ENCODE assay signal across 8 cellular contexts in the genomic region with DNA sequence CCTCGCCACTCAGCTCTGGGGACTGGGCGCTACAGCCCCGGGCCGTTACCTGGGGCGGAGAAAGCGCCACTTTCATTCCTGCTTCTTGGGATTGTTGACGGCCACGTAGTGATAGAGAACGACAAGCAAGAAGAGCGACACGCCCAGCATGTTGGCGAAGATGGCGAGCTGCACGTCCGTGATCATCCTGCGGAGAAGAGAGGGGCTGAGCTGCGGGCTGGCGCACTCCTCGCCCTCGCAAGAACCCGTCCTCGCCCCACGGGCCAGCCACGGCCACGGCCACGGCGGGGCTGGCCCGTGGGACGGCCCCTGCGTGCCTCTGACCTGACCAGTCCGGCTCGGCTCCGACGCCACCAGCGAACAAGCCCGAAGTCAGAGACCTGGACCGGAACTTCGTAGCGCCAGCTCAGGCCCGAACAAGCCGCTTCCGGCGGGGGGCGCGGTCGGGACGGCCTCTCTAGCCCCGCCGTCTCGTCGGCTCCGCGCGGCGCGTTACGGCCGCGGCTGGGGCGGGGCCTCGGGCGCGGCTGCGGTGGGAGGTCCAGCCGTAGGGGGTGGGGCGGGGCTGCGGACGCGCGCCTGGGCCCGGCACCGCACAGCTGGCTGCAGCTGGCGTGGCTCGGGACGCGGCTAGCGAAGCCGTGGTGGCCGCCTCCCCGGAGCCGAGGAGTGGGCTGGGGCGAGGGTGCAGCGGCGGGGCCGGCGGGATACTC. TPM values are rescaled to one million over a fixed set of nuclear protein-coding genes. Genes with fewer than 3 reads are reported as not detected.
DNase-seq lines count a peak whose midpoint lies in the region; ATAC-seq, FAIRE-seq and TF ChIP-seq lines count a peak whose summit lies in the region.

A gene (minus strand): TSS at position 378 of the 713 bp plus-strand sequence.

- peaks cover 14% of the 10 kb centered on the region for H3K36me3 Mint-ChIP-seq in T-cell

- peak within 1 kb of the TSS; percentile 89 to 96 (median 96) for H3K4me3 Mint-ChIP-seq in T-cell

- H3K27me3 Mint-ChIP-seq in T-cell = no peaks in the 10 kb centered on the region

- H3K4me3 ChIP-seq in heart left ventricle = peak within 1 kb of the TSS; percentile 55 to 99 (median 89)

- POLR2A ChIA-PET in T-cell (lab: Charles Lee) = interaction anchor here (0.6 to 1.1 kb wide), 5 partner anchors 19 to 1795 kb away, joined by 3 to 12 read pairs (median 4); a partner anchor contains a TSS

- H3K9me3 Mint-ChIP-seq in T-cell = no peaks in the 10 kb centered on the region

- H3K36me3 ChIP-seq in heart left ventricle = peaks cover 0 to 39% (median 32%) of the 10 kb centered on the region in 9 donors

- DNase-seq in GM12891 (ENCODE audit: insufficient read length, low spot score) = peak; percentile 98
- peak; percentile 34 for DNase-seq in NCI-H1417 treated with DMSO at 0.1 percent for 48 hours (lab: John Stamatoyannopoulos, UW)
- DNase-seq in T-cell = peak; percentile 76 to 92 (median 83)
- DNase-seq in heart left ventricle = peak; percentile 95 to 97 (median 96)
- DNase-seq in posterior vena cava (ENCODE audit: low spot score) = peak; percentile 98
- DNase-seq in ureter (ENCODE audit: low spot score) = peak; percentile 94

- 0 to 1% (median 0%) methylated on average over 59 to 86 of the region's 86 CpGs for WGBS in adipose tissue, 3 donors
- 0% methylated on average over 5 to 86 of the region's 86 CpGs for WGBS in heart left ventricle, 4 donors

- peak; percentile 97 for FAIRE-seq in GM12891 (lab: Jason Lieb, UNC)

- H3K9me3 ChIP-seq in heart left ventricle = no peaks in the 10 kb centered on the region

- H3K27ac ChIP-seq in adipose tissue (ENCODE audit: low read depth, low read length) (peak within 1 kb of the TSS; percentile 23), heart left ventricle (peak within 1 kb of the TSS; percentile 62 to 99 (median 96))

- peak in 2 of 12 donors; percentile 30 to 40 for TF ChIP-seq CTCF in heart left ventricle (IDR thresholded peaks at IDR 0.05)

- CTCF ChIA-PET in T-cell (lab: Charles Lee) = interaction anchor here in 1 of 2 donors (0.9 to 1.8 kb wide), 3 partner anchors 10 to 20 kb away, joined by 3 to 9 read pairs (median 8); a partner anchor contains a TSS

- TF ChIP-seq POLR2A in GM12891 (IDR thresholded peaks at IDR 0.05; ENCODE audit: low read depth, low read length) = peak; percentile 88
- peak in 1 of 2 donors; percentile 77 for TF ChIP-seq POLR2A in heart left ventricle (IDR thresholded peaks at IDR 0.05)

- H3K4me1 Mint-ChIP-seq in T-cell = peaks cover 68 to 80% (median 76%) of the 10 kb centered on the region in 3 donors

- intact Hi-C loops in heart left ventricle (cut with DNase I) = loop anchor here in 4 of 10 donors (1.0 to 5.0 kb wide), 4 partner anchors 20 to 39 kb away; a partner anchor contains a TSS
- intact Hi-C loops in posterior vena cava (cut with DNase I) = no loop called here

- peak within 1 kb of the TSS; percentile 96 for H3K27ac Mint-ChIP-seq in T-cell

- H3K4me1 ChIP-seq in heart left ventricle = peaks cover 3 to 72% (median 48%) of the 10 kb centered on the region in 12 donors

- ATAC-seq in HG02763 (IDR thresholded peaks at IDR 0.05; ENCODE audit: unreplicated experiment) (peak; percentile 88), T-cell (replicated peaks in 1 of 4) (peak; percentile 91 to 96 (median 94)), heart left ventricle (peak; percentile 77 to 95 (median 92))

- H3K27me3 ChIP-seq in heart left ventricle = no peaks in the 10 kb centered on the region

TF ChIP-seq in GM12891, 5 proteins besides CTCF, POLR2A, EP300 and RAD21:
- TF ChIP-seq POLR2AphosphoS5 (IDR thresholded peaks at IDR 0.05; ENCODE audit: low read depth, low read length) = peak; percentile 87
- TF ChIP-seq PAX5 (IDR thresholded peaks at IDR 0.05; ENCODE audit: insufficient read depth, low read length, severe bottlenecking) = peak; percentile 17
- TF ChIP-seq TAF1 (IDR thresholded peaks at IDR 0.05; ENCODE audit: low read depth, low read length) = 0 out of 2 replicates have a peak, but pooled peaks have one; percentile 64
- TF ChIP-seq POU2F2 (IDR thresholded peaks at IDR 0.05; ENCODE audit: low read depth, low read length) = no peak
- TF ChIP-seq SPI1 (IDR thresholded peaks at IDR 0.05; ENCODE audit: low read depth, low read length) = no peak
TF ChIP-seq in GM12891: peak in this region for 3.

RNA-seq across cellular contexts. Expression of the gene that starts here (rescaled TPM):
- 666 TPM for polyA plus RNA-seq in GM12891 (2012; ENCODE audit: low read depth, missing spikeins)
- 100 to 1,000 TPM; 217 to 292 (median 236) TPM for total RNA-seq in T-cell
- polyA plus RNA-seq in adipose tissue = 100 to 1,000 TPM; 219 to 750 (median 448) TPM
- total RNA-seq in heart left ventricle = 100 to 1,000 TPM; 215 to 466 (median 343) TPM
- polyA plus RNA-seq in heart left ventricle = 100 to 1,000 TPM; 335 to 517 TPM
- total RNA-seq in posterior vena cava = 100 to 1,000 TPM; 222 to 314 TPM
- total RNA-seq in ureter = 398 TPM

Comparison
In these comparisons a context has a peak if more than half of its experiments do, and no peak if none do; other contexts are left out.
1. Peak in every context shown above with its lines: DNase-seq, ATAC-seq, H3K4me3 ChIP-seq and H3K27ac ChIP-seq.
2. DNase-seq: peak in every context shown above with its lines; median percentile 98 in GM12891; 98 in posterior vena cava; 96 in heart left ventricle; 94 in ureter; 83 in T-cell; 34 in NCI-H1417 treated with DMSO at 0.1 percent for 48 hours.